In the genomic region with DNA sequence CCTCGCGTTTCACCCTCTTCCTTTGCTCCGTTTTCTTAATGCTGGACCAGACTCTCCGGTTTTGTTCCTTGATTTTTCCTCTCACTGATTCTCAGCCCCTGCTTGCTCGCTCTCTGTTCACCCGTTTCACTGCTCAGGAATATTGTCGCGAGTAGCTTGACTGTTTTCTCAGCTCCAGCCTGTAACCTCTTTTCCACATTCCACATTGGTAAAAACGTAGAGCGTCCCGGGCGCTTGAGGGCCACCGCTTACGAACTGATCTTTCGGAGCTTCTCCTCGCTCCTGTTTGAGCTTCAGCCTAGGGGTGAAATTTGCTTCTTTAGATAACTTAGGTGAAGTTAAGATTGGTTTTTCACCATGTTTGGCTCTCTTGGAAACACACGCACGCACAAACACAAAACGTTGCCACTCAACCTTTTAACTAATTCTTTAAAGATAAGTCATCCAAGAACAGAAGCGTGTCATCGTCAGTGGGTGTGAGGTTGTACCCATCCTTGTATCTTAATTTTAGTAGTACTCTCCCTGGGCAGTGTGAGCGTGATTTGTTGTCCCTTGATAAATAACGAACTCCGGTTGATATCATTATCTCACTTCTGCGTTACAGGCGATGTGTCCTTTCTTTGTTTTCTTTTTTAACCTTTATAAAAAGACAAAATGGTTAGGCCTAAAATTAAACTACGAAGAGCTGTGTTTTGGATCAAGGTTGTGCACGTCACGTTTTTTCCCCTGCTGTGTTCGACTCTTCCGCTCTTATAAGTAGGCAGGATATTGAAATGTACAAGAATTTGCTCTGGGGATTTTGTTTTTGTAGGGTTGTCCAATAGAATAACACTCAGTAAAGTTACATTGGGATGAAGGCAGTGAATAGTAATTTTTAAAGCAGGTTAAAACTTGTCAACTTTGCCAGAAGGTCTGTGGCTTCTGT, we compare ENCODE assay signal across 8 cellular contexts. TPM values are rescaled to one million over a fixed set of nuclear protein-coding genes. Genes with fewer than 3 reads are reported as not detected.
A peak's percentile ranks its signal among the peaks of the same experiment; 100 is the strongest.
DNase-seq lines count a peak whose midpoint lies in the region; ATAC-seq and TF ChIP-seq lines count a peak whose summit lies in the region.

No MANE protein-coding gene starts in this region.

- peak overlapping the region; percentile 100 for H3K27ac Mint-ChIP-seq in WTC11

- peaks cover 2% of the 10 kb centered on the region; the same call in 1 of the 2 replicates for H3K36me3 Mint-ChIP-seq in WTC11

- peaks cover 7% of the 10 kb centered on the region for H3K4me1 ChIP-seq in ACC112 (ENCODE audit: control insufficient read depth, insufficient read depth, low read length, unreplicated experiment)
- peaks cover 16% of the 10 kb centered on the region for H3K4me1 ChIP-seq in effector memory CD4-positive, alpha-beta T cell (ENCODE audit: control insufficient read depth, insufficient read depth, low read length, poor library complexity, severe bottlenecking)

- no peaks in the 10 kb centered on the region for H3K27me3 Mint-ChIP-seq in WTC11 (ENCODE audit: low read depth)

- POLR2A ChIA-PET in WTC11 (lab: Charles Lee) = interaction anchor here (0.9 to 1.8 kb wide), 6 partner anchors 23 to 212 kb away, joined by 3 to 10 read pairs (median 4); a partner anchor contains a TSS

- ATAC-seq in GM18502 (IDR thresholded peaks at IDR 0.05; ENCODE audit: poor library complexity, unreplicated experiment) = peak; percentile 13
- ATAC-seq in WTC11 = 0 out of 2 replicates have a peak, but pooled peaks have one; percentile 2
- no peak for ATAC-seq in HG03565 (IDR thresholded peaks at IDR 0.05; ENCODE audit: unreplicated experiment)

- H2AFZ ChIP-seq in ACC112 (ENCODE audit: low read length, unreplicated experiment) = peak overlapping the region; percentile 79

- no peak for DNase-seq in LNCaP clone FGC (ENCODE audit: low read depth)
- DNase-seq in WTC11 (ENCODE audit: low spot score) = no peak
- DNase-seq in effector memory CD4-positive, alpha-beta T cell = peak in 2 of 3 donors; percentile 4 to 9
- DNase-seq in lung microvascular endothelial cell (ENCODE audit: low read depth in 2 of 2) = peak; percentile 60 to 76
- peak; percentile 9 for DNase-seq in stimulated activated CD8-positive, alpha-beta memory T cell treated with anti-CD3 and anti-CD28 coated beads, Interleukin-12 subunit alpha, Interleukin-12 subunit beta, amount 100 ng/mL, for 24 hours (ENCODE audit: extremely low read depth)

- peaks cover 58% of the 10 kb centered on the region for H3K79me2 ChIP-seq in ACC112 (ENCODE audit: control insufficient read depth, insufficient read depth, low read length, unreplicated experiment)

- no peak for TF ChIP-seq CTCF in LNCaP clone FGC (IDR thresholded peaks at IDR 0.05; ENCODE audit: control insufficient read depth, extremely low read depth, insufficient read depth)
- TF ChIP-seq CTCF in WTC11 (IDR thresholded peaks at IDR 0.05) = no peak

- peaks cover 34% of the 10 kb centered on the region for H3K4me1 Mint-ChIP-seq in WTC11

- no peaks in the 10 kb centered on the region for H3K9me3 ChIP-seq in effector memory CD4-positive, alpha-beta T cell (ENCODE audit: control insufficient read depth, low read length)

- peak overlapping the region; percentile 98 for H3K27ac ChIP-seq in ACC112 (ENCODE audit: low read depth, low read length)
- peak overlapping the region; percentile 94 for H3K27ac ChIP-seq in effector memory CD4-positive, alpha-beta T cell (ENCODE audit: insufficient read depth, low read length, poor library complexity, severe bottlenecking)

- H3K4me3 ChIP-seq in ACC112 (ENCODE audit: low read depth, low read length) (peak overlapping the region; percentile 96), LNCaP clone FGC (ENCODE audit: low read depth, low read length) (peak overlapping the region; percentile 71)
- peak overlapping the region; percentile 96 for H3K4me3 ChIP-seq in effector memory CD4-positive, alpha-beta T cell (ENCODE audit: insufficient read depth, low read depth, low read length, poor library complexity, severe bottlenecking)

- CTCF ChIA-PET in WTC11 (lab: Charles Lee) = interaction anchor here (0.6 to 1.9 kb wide), 7 partner anchors 108 to 218 kb away, joined by 3 to 10 read pairs (median 5); a partner anchor contains a TSS

- H3K36me3 ChIP-seq in ACC112 (ENCODE audit: insufficient read depth, low read length) = no peaks in the 10 kb centered on the region
- H3K36me3 ChIP-seq in effector memory CD4-positive, alpha-beta T cell (ENCODE audit: control insufficient read depth, insufficient read depth, low read length) = no peaks in the 10 kb centered on the region

- peaks cover 6% of the 10 kb centered on the region for H3K9me3 Mint-ChIP-seq in WTC11

- H3K27me3 ChIP-seq in ACC112 (ENCODE audit: insufficient read depth, low read length) = no peaks in the 10 kb centered on the region
- H3K27me3 ChIP-seq in effector memory CD4-positive, alpha-beta T cell (replicated peaks; ENCODE audit: control insufficient read depth, insufficient read depth, low read length, poor library complexity, severe bottlenecking) = no peaks in the 10 kb centered on the region

- H3K4me3 Mint-ChIP-seq in WTC11 = peak overlapping the region; percentile 100

TF ChIP-seq in WTC11, 78 proteins besides CTCF, POLR2A, EP300 and RAD21:
- TF ChIP-seq, protein P1, sequence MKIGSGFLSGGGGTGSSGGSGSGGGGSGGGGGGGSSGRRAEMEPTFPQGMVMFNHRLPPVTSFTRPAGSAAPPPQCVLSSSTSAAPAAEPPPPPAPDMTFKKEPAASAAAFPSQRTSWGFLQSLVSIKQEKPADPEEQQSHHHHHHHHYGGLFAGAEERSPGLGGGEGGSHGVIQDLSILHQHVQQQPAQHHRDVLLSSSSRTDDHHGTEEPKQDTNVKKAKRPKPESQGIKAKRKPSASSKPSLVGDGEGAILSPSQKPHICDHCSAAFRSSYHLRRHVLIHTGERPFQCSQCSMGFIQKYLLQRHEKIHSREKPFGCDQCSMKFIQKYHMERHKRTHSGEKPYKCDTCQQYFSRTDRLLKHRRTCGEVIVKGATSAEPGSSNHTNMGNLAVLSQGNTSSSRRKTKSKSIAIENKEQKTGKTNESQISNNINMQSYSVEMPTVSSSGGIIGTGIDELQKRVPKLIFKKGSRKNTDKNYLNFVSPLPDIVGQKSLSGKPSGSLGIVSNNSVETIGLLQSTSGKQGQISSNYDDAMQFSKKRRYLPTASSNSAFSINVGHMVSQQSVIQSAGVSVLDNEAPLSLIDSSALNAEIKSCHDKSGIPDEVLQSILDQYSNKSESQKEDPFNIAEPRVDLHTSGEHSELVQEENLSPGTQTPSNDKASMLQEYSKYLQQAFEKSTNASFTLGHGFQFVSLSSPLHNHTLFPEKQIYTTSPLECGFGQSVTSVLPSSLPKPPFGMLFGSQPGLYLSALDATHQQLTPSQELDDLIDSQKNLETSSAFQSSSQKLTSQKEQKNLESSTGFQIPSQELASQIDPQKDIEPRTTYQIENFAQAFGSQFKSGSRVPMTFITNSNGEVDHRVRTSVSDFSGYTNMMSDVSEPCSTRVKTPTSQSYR (CRISPR knock-in tag; IDR thresholded peaks at IDR 0.05) = no peak
- no peak for TF ChIP-seq NFE2L1 (CRISPR knock-in tag; IDR thresholded peaks at IDR 0.05)
- TF ChIP-seq, protein P2, sequence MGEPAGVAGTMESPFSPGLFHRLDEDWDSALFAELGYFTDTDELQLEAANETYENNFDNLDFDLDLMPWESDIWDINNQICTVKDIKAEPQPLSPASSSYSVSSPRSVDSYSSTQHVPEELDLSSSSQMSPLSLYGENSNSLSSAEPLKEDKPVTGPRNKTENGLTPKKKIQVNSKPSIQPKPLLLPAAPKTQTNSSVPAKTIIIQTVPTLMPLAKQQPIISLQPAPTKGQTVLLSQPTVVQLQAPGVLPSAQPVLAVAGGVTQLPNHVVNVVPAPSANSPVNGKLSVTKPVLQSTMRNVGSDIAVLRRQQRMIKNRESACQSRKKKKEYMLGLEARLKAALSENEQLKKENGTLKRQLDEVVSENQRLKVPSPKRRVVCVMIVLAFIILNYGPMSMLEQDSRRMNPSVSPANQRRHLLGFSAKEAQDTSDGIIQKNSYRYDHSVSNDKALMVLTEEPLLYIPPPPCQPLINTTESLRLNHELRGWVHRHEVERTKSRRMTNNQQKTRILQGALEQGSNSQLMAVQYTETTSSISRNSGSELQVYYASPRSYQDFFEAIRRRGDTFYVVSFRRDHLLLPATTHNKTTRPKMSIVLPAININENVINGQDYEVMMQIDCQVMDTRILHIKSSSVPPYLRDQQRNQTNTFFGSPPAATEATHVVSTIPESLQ (CRISPR knock-in tag; IDR thresholded peaks at IDR 0.05) = no peak

RNA-seq across cellular contexts. Expression of a gene that starts 1.1 kb away (rescaled TPM):
- 47.3 to 50.7 TPM (median 50.0 TPM) in 3 replicates for total RNA-seq in WTC11 (2021)
- 47.9 and 55.6 TPM in 2 replicates for total RNA-seq in lung microvascular endothelial cell

RNA-seq across cellular contexts. Expression of a gene that starts 28.6 kb away (rescaled TPM):
- total RNA-seq in WTC11 (2021) = 12.8 to 16.6 TPM (median 16.5 TPM) in 3 replicates
- 17.9 and 24.6 TPM in 2 replicates for total RNA-seq in lung microvascular endothelial cell

RNA-seq across cellular contexts. Expression of a gene that starts 28.7 kb away (rescaled TPM):
- 1.4 to 1.5 TPM (median 1.4 TPM) in 3 replicates for total RNA-seq in WTC11 (2021)
- total RNA-seq in lung microvascular endothelial cell = 3.7 and 5.6 TPM in 2 replicates

Comparison
In these comparisons a context has a peak if more than half of its experiments do, and no peak if none do; other contexts are left out.
1. DNase-seq: peak in effector memory CD4-positive, alpha-beta T cell (2 of 3), lung microvascular endothelial cell (2 of 2) and stimulated activated CD8-positive, alpha-beta memory T cell treated with anti-CD3 and anti-CD28 coated beads, Interleukin-12 subunit alpha, Interleukin-12 subunit beta, amount 100 ng/mL, for 24 hours (single experiment); none in LNCaP clone FGC (single experiment) and WTC11 (single experiment).
2. Peak in every context shown above with its lines, with median percentiles within 50 percentile points of each other: H3K4me3 ChIP-seq.